Comparison of ENCODE assay signal across 8 cellular contexts in genomic region chr3:21789730-21790129, GRCh38.
"Had no signal": no experiment of that assay in that cellular context is flagged by ENCODE, and none has a peak within 500 bp of the region (broad histone marks: within the 10 kb centered on the region; RNA-seq: fewer than 3 reads in every experiment).

No MANE protein-coding gene starts in this region.

- H3K9me3 Mint-ChIP-seq: GM23338, H9 had no signal

- FAIRE-seq: H1, H54, K562 had no signal

- H3K27ac ChIP-seq: KMS-11 had no signal

- H3K4me3 Mint-ChIP-seq: GM23338, H9 had no signal

- ATAC-seq: GM23338, K562 had no signal

- H3K4me3 ChIP-seq: GM23338, K562 had no signal

- H3K27ac Mint-ChIP-seq: GM23338, H9 had no signal

- DNase-seq: H9, HCEC 1CT, IMR-90 had no signal
